In the genomic region with DNA sequence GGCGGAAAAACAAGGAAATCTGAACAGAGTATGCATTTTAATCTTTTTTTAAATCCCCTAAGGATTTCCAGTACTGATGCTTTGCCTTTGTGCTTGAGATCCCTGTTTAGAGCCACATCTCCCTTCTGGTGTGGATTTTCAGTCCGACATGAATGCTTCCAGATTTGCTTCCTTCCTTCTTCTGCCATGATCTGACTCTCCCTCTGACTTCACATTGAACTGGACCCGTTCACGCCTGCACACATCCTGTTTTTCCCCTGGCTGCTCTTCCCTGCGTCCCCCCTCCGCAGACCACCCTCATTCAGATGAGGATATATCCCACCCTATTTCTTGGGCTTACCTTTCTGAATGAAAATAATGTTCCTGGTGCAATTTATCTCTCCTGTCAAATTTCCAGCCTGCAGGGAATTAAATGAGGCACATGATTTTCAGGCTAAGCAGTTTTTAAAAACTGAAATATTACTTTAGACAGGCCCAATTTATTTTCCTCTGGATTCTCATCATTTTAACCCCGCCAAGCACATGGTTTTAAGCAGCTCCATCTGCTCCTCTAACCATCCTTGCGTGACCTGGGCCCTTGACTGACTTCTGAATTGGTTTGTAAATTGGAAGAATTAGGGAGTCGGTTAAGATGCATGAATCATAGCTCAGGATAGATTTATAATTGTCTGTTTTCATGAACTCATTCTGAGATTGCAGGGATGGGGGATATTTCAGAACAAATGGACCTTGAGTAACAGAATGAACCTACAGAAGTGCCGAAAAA, we compare ENCODE assay signal across 12 cellular contexts. TPM values are rescaled to one million over a fixed set of nuclear protein-coding genes. Genes with fewer than 3 reads are reported as not detected.
A peak's percentile ranks its signal among the peaks of the same experiment; 100 is the strongest.
DNase-seq lines count a peak whose midpoint lies in the region; ATAC-seq and TF ChIP-seq lines count a peak whose summit lies in the region.
"Had no signal": no experiment of that assay in that cellular context is flagged by ENCODE, and none has a peak within 500 bp of the region (broad histone marks: within the 10 kb centered on the region; RNA-seq: fewer than 3 reads in every experiment).

No MANE protein-coding gene starts in this region.

- no peaks in the 10 kb centered on the region for H3K9me3 Mint-ChIP-seq in activated T-cell treated with anti-CD3 and anti-CD28 coated beads, Interleukin-2, amount 50 U/mL, for 24 hours

- ATAC-seq in GM19467 (IDR thresholded peaks at IDR 0.05; ENCODE audit: unreplicated experiment), result no peak
- ATAC-seq in GM18861 (IDR thresholded peaks at IDR 0.05; ENCODE audit: unreplicated experiment), result no peak
- ATAC-seq: left colon had no signal

- H3K27ac ChIP-seq in WERI-Rb-1 (peak overlapping the region; percentile 91), suprapubic skin (peak overlapping the region; percentile 70)
- H3K27ac ChIP-seq: BLaER1 treated with 17β-estradiol and CSF1 and Interleukin-3, amounts not matched to agents 10 nM and 100 nM had no signal

- TF ChIP-seq CTCF in WERI-Rb-1 (IDR thresholded peaks at IDR 0.05; ENCODE audit: low read depth, low read length), result no peak
- no peak for TF ChIP-seq CTCF in suprapubic skin (IDR thresholded peaks at IDR 0.05)

- WGBS in suprapubic skin, result 44% methylated on average over 10 of the region's 10 CpGs

- no peaks in the 10 kb centered on the region for H3K36me3 ChIP-seq in WERI-Rb-1
- H3K36me3 ChIP-seq in suprapubic skin, result no peaks in the 10 kb centered on the region
- H3K36me3 ChIP-seq: BLaER1 treated with 17β-estradiol and CSF1 and Interleukin-3, amounts not matched to agents 10 nM and 100 nM had no signal

- H3K9me3 ChIP-seq in WERI-Rb-1 (ENCODE audit: severe bottlenecking) (peaks cover 3% of the 10 kb centered on the region), suprapubic skin (no peaks in the 10 kb centered on the region)

- no peaks in the 10 kb centered on the region for H3K27me3 Mint-ChIP-seq in activated T-cell treated with anti-CD3 and anti-CD28 coated beads, Interleukin-2, amount 50 U/mL, for 24 hours

- no peak for TF ChIP-seq POLR2A in suprapubic skin (IDR thresholded peaks at IDR 0.05)

- no peak for DNase-seq in activated T-cell treated with anti-CD3 and anti-CD28 coated beads, Interleukin-2, amount 50 U/mL, for 24 hours
- no peak for DNase-seq in activated T-cell treated with anti-CD3 and anti-CD28 coated beads, Interleukin-2, amount 50 U/mL, for 48 hours
- peak; percentile 69 for DNase-seq in WERI-Rb-1
- peak; percentile 32 for DNase-seq in glomerular visceral epithelial cell (ENCODE audit: extremely low spot score)
- DNase-seq in suprapubic skin (ENCODE audit: low spot score in 2 of 2), result peak in 1 of 2 donors; percentile 53
- DNase-seq in stimulated activated CD4-positive, alpha-beta T cell treated with anti-CD3 and anti-CD28 coated beads, Interleukin-4, amount 100 ng/mL, for 4 hours, result no peak
- DNase-seq: effector CD8-positive, alpha-beta T cell; left colon had no signal

- H3K36me3 Mint-ChIP-seq in activated T-cell treated with anti-CD3 and anti-CD28 coated beads, Interleukin-2, amount 50 U/mL, for 24 hours (ENCODE audit: low read depth), result no peaks in the 10 kb centered on the region

- H3K4me1 Mint-ChIP-seq in activated T-cell treated with anti-CD3 and anti-CD28 coated beads, Interleukin-2, amount 50 U/mL, for 24 hours (ENCODE audit: low read depth), result peaks cover 69% of the 10 kb centered on the region

- H3K27ac Mint-ChIP-seq in activated T-cell treated with anti-CD3 and anti-CD28 coated beads, Interleukin-2, amount 50 U/mL, for 24 hours, result peak overlapping the region; percentile 84
- H3K27ac Mint-ChIP-seq: type B pancreatic cell had no signal

- peak overlapping the region; percentile 36 for H3K4me3 ChIP-seq in WERI-Rb-1 (ENCODE audit: low read depth, low read length)
- no peak overlapping the region for H3K4me3 ChIP-seq in suprapubic skin
- H3K4me3 ChIP-seq: BLaER1 treated with 17β-estradiol and CSF1 and Interleukin-3, amounts not matched to agents 10 nM and 100 nM had no signal

- H3K4me3 Mint-ChIP-seq in activated T-cell treated with anti-CD3 and anti-CD28 coated beads, Interleukin-2, amount 50 U/mL, for 24 hours, result no peak overlapping the region
- H3K4me3 Mint-ChIP-seq: type B pancreatic cell had no signal

- H3K27me3 ChIP-seq in WERI-Rb-1 (ENCODE audit: insufficient read depth, low read depth, severe bottlenecking) (no peaks in the 10 kb centered on the region), suprapubic skin (no peaks in the 10 kb centered on the region)
- H3K27me3 ChIP-seq: BLaER1 treated with 17β-estradiol and CSF1 and Interleukin-3, amounts not matched to agents 10 nM and 100 nM had no signal

- peaks cover 25% of the 10 kb centered on the region for H3K4me1 ChIP-seq in suprapubic skin

- TF ChIP-seq EP300 in suprapubic skin (IDR thresholded peaks at IDR 0.05), result no peak

RNA-seq across cellular contexts. Expression of gene BMERB1, which starts 59.2 kb away (rescaled TPM):
- 10 to 100 TPM in 3 of 4 donors, 1 to 10 TPM in 1; 5.5 to 31.4 (median 17.9) TPM for total RNA-seq in suprapubic skin

Comparison
In these comparisons a context has a peak if more than half of its experiments do, and no peak if none do; other contexts are left out.
1. DNase-seq: peak in WERI-Rb-1 (single experiment) and glomerular visceral epithelial cell (single experiment); none in activated T-cell treated with anti-CD3 and anti-CD28 coated beads, Interleukin-2, amount 50 U/mL, for 24 hours (single experiment), activated T-cell treated with anti-CD3 and anti-CD28 coated beads, Interleukin-2, amount 50 U/mL, for 48 hours (0 of 2) and stimulated activated CD4-positive, alpha-beta T cell treated with anti-CD3 and anti-CD28 coated beads, Interleukin-4, amount 100 ng/mL, for 4 hours (0 of 2).